20 cellular contexts compared by ENCODE assay signal in genomic region chr5:130222638-130223037, GRCh38.
DNase-seq lines count a peak whose midpoint lies in the region; TF ChIP-seq lines count a peak whose summit lies in the region.
"Had no signal": no experiment of that assay in that cellular context is flagged by ENCODE, and none has a peak within 500 bp of the region (broad histone marks: within the 10 kb centered on the region; RNA-seq: fewer than 3 reads in every experiment).

No MANE protein-coding gene starts in this region.

- TF ChIP-seq CTCF in brain microvascular endothelial cell (IDR thresholded peaks at IDR 0.05; ENCODE audit: low read depth, low read length, missing control alignments) (no peak), fibroblast of the aortic adventitia (IDR thresholded peaks at IDR 0.05; ENCODE audit: insufficient read depth, low read length) (no peak)

- DNase-seq in LHCN-M2 (ENCODE audit: low read depth), result peak; percentile 66
- peak; percentile 27 for DNase-seq in brain microvascular endothelial cell
- DNase-seq in fibroblast of the aortic adventitia (ENCODE audit: low read depth), result peak; percentile 33
- DNase-seq in superior temporal gyrus (ENCODE audit: extremely low spot score), result peak; percentile 33
- DNase-seq in activated CD4-positive, alpha-beta T cell treated with anti-CD3 and anti-CD28 coated beads, Interleukin-2, amount 50 U/mL, for 1 hour, result no peak
- no peak for DNase-seq in C1 segment of cervical spinal cord (lab: John Stamatoyannopoulos, UW)
- DNase-seq in activated naive CD4-positive, alpha-beta T cell (lab: John Stamatoyannopoulos, UW), result no peak
- DNase-seq: activated B cell treated with CpG ODN at 0.5 μM for 24 hours; activated CD8-positive, alpha-beta T cell treated with anti-CD3 and anti-CD28 coated beads, Interleukin-2, amount 10 ng/mL, durations not matched to agents 7 days and 5 days; activated T-cell treated with anti-CD3 and anti-CD28 coated beads, Interleukin-2, amount 50 U/mL, for 72 hours; Calu3; caudate nucleus; effector CD4-positive, alpha-beta T cell; KG1; mucosa of descending colon; NCI-H1105 treated with DMSO at 0.1 percent for 48 hours; NCI-H526; occipital lobe; T-helper 2 cell had no signal

- in situ Hi-C loops in brain microvascular endothelial cell (cut with HindIII; ENCODE audit: low pct_ligation_motif_present, low sequenced_read_pairs), result no loop called here

- H3K36me3 ChIP-seq in brain microvascular endothelial cell (replicated peaks), result no peaks in the 10 kb centered on the region
- H3K36me3 ChIP-seq: vagina had no signal

- H3K4me3 ChIP-seq in brain microvascular endothelial cell (ENCODE audit: low read depth, low read length) (no peak overlapping the region), fibroblast of the aortic adventitia (ENCODE audit: low read depth, low read length) (no peak overlapping the region)
- H3K4me3 ChIP-seq: mucosa of descending colon, vagina had no signal

- no peak overlapping the region for H3K27ac ChIP-seq in brain microvascular endothelial cell
- H3K27ac ChIP-seq: vagina had no signal

- H3K27me3 ChIP-seq in brain microvascular endothelial cell (replicated peaks), result no peaks in the 10 kb centered on the region
- H3K27me3 ChIP-seq: vagina had no signal

Comparison
In these comparisons a context has a peak if more than half of its experiments do, and no peak if none do; other contexts are left out.
1. DNase-seq: peak in LHCN-M2 (single experiment), brain microvascular endothelial cell (single experiment), fibroblast of the aortic adventitia (single experiment) and superior temporal gyrus (single experiment); none in activated CD4-positive, alpha-beta T cell treated with anti-CD3 and anti-CD28 coated beads, Interleukin-2, amount 50 U/mL, for 1 hour (single experiment), C1 segment of cervical spinal cord (0 of 14) and activated naive CD4-positive, alpha-beta T cell (0 of 4).